22 cellular contexts compared by ENCODE assay signal in genomic region chr13:103965506-103966243, GRCh38.
DNase-seq lines count a peak whose midpoint lies in the region; ATAC-seq, FAIRE-seq and TF ChIP-seq lines count a peak whose summit lies in the region.
"Had no signal": no experiment of that assay in that cellular context is flagged by ENCODE, and none has a peak within 500 bp of the region (broad histone marks: within the 10 kb centered on the region; RNA-seq: fewer than 3 reads in every experiment).

No MANE protein-coding gene starts in this region.

- H2AK5ac ChIP-seq in H1 (ENCODE audit: low read depth, low read length) = no peak overlapping the region
- no peak overlapping the region for H2AK5ac ChIP-seq in neuronal stem cell (ENCODE audit: low read depth, low read length)

- H2BK120ac ChIP-seq in H1 (replicated peaks; ENCODE audit: low read depth, low read length) = no peak overlapping the region
- H2BK120ac ChIP-seq in neuronal stem cell (ENCODE audit: low read depth, low read length) = no peak overlapping the region

- no peaks in the 10 kb centered on the region for H3K4me1 ChIP-seq in H1 (replicated peaks in 1 of 4; ENCODE audit: control insufficient read depth in 3 of 4, insufficient read depth in 4 of 4, low read length in 3 of 4)
- no peaks in the 10 kb centered on the region for H3K4me1 ChIP-seq in neuronal stem cell (ENCODE audit: control insufficient read depth in 2 of 2, insufficient read depth in 1 of 2, low read depth in 1 of 2, low read length in 2 of 2)
- H3K4me1 ChIP-seq in GM23248 (ENCODE audit: insufficient read depth) = no peaks in the 10 kb centered on the region
- H3K4me1 ChIP-seq: Peyer's patch had no signal

- ATAC-seq in GM18511 (IDR thresholded peaks at IDR 0.05; ENCODE audit: unreplicated experiment) = no peak
- ATAC-seq: GM12878, HepG2 had no signal

- no peaks in the 10 kb centered on the region for H3F3A ChIP-seq in GM23248 (ENCODE audit: insufficient read depth)

- CTCF ChIA-PET in H1 (lab: Charles Lee; ENCODE audit: partially characterized antibody) = interaction anchor here (1.1 kb wide), 1 partner anchor 1121 kb away, joined by 3 read pairs; no protein-coding TSS in a partner anchor

- H3K9me3 ChIP-seq in H1 (ENCODE audit: insufficient read depth in 2 of 2, low read depth in 1 of 2, low read length in 1 of 2) = no peaks in the 10 kb centered on the region
- H3K9me3 ChIP-seq in neuronal stem cell (replicated peaks in 1 of 2; ENCODE audit: control insufficient read depth in 2 of 2, insufficient read depth in 1 of 2, low read depth in 1 of 2, low read length in 2 of 2) = no peaks in the 10 kb centered on the region
- H3K9me3 ChIP-seq in GM23248 (ENCODE audit: low read depth) = no peaks in the 10 kb centered on the region
- H3K9me3 ChIP-seq: Peyer's patch had no signal

- no peak overlapping the region for H3K56ac ChIP-seq in H1 (replicated peaks; ENCODE audit: insufficient read length, low read depth, low read length)

- H3K4me2 ChIP-seq in H1 (ENCODE audit: insufficient read depth in 1 of 2, low read depth in 2 of 2, low read length in 2 of 2) = no peak overlapping the region
- no peak overlapping the region for H3K4me2 ChIP-seq in neuronal stem cell (ENCODE audit: insufficient read depth, low read length, poor library complexity, severe bottlenecking)
- H3K4me2 ChIP-seq in GM23248 (ENCODE audit: unreplicated experiment) = no peak overlapping the region

- WGBS in H1 (ENCODE audit: extremely low coverage in 1 of 2, insufficient coverage in 1 of 2, insufficient read length in 1 of 2, insufficient replicate concordance in 2 of 2, low coverage in 1 of 2, low lambda C conversion rate in 2 of 2, missing lambda C conversion rate in 1 of 2), 2 experiments = 98% methylated on average over 4 of the region's 4 CpGs; no CpG with 5 or more reads in 1 of the 2 experiments
- 100% methylated on average over 1 of the region's 4 CpGs; no CpG with 5 or more reads in 1 of the 2 donors for WGBS in neuronal stem cell (ENCODE audit: extremely low coverage in 2 of 2, insufficient read length in 2 of 2, insufficient replicate concordance in 1 of 2), 2 donors
- WGBS in GM23248 (ENCODE audit: low coverage in 1 of 2, low lambda C conversion rate in 2 of 2, missing lambda C conversion rate in 2 of 2), 2 experiments = 0 to 1% methylated on average over 4 of the region's 4 CpGs

- H2AFZ ChIP-seq in H1 (ENCODE audit: low read length) (peak overlapping the region; percentile 74; the same call in 1 of the 2 replicates), neuronal stem cell (ENCODE audit: low read length) (peak overlapping the region; percentile 7), GM23248 (no peak overlapping the region)

- H3K9ac ChIP-seq in H1 (replicated peaks in 1 of 4; ENCODE audit: extremely low read depth in 1 of 4, low read depth in 3 of 4, low read length in 3 of 4) (no peak overlapping the region), neuronal stem cell (ENCODE audit: low read depth, low read length, poor library complexity) (no peak overlapping the region), GM23248 (no peak overlapping the region)

- H2BK12ac ChIP-seq in H1 (ENCODE audit: low read depth, low read length) (no peak overlapping the region), neuronal stem cell (ENCODE audit: low read length) (no peak overlapping the region)

- TF ChIP-seq RAD21 in H1 (IDR thresholded peaks at IDR 0.05 in 1 of 2, conservative IDR thresholded peaks at IDR 0.05 in 1 of 2; ENCODE audit: low read depth in 2 of 2, low read length in 2 of 2) = no peak

- no peaks in the 10 kb centered on the region for H3K9me2 ChIP-seq in GM23248 (ENCODE audit: insufficient read depth)

- H3K79me2 ChIP-seq in H1 (ENCODE audit: control insufficient read depth in 1 of 2, insufficient read depth in 2 of 2, low read length in 2 of 2) (no peaks in the 10 kb centered on the region), GM23248 (ENCODE audit: insufficient read depth) (no peaks in the 10 kb centered on the region)

- no peaks in the 10 kb centered on the region for H3K36me3 ChIP-seq in H1 (ENCODE audit: control insufficient read depth in 2 of 4, insufficient read depth in 4 of 4, low read length in 3 of 4)
- no peaks in the 10 kb centered on the region for H3K36me3 ChIP-seq in neuronal stem cell (replicated peaks in 1 of 2; ENCODE audit: control insufficient read depth in 2 of 2, insufficient read depth in 2 of 2, low read length in 2 of 2)
- H3K36me3 ChIP-seq in GM23248 (ENCODE audit: low read depth) = no peaks in the 10 kb centered on the region
- H3K36me3 ChIP-seq: Peyer's patch had no signal

- no peaks in the 10 kb centered on the region for H3K23me2 ChIP-seq in H1 (ENCODE audit: low read depth, low read length)

- H3K23ac ChIP-seq in H1 (ENCODE audit: insufficient read length) = no peak overlapping the region
- no peak overlapping the region for H3K23ac ChIP-seq in neuronal stem cell (ENCODE audit: low read depth, low read length, poor library complexity)

- H4K20me1 ChIP-seq in H1 (replicated peaks in 1 of 2; ENCODE audit: control insufficient read depth in 1 of 2, insufficient read depth in 2 of 2, low read length in 2 of 2) (no peaks in the 10 kb centered on the region), GM23248 (ENCODE audit: insufficient read depth) (no peaks in the 10 kb centered on the region)

- H3K4me3 ChIP-seq in H1 (ENCODE audit: extremely low read depth in 1 of 4, insufficient read depth in 2 of 4, low read depth in 3 of 4, low read length in 4 of 4) (no peak overlapping the region), neuronal stem cell (ENCODE audit: low read length in 2 of 2) (no peak overlapping the region), GM23248 (no peak overlapping the region)
- H3K4me3 ChIP-seq: GM12878, Peyer's patch had no signal

- H3K14ac ChIP-seq in H1 (ENCODE audit: insufficient read length) = no peak overlapping the region
- H3K14ac ChIP-seq in neuronal stem cell (ENCODE audit: low read length) = no peak overlapping the region

- FAIRE-seq in D721Med (lab: Jason Lieb, UNC) = peak; percentile 81
- no peak for FAIRE-seq in H1 (lab: Jason Lieb, UNC)
- FAIRE-seq: GM12878, HepG2 had no signal

- no peak for DNase-seq in D721Med (ENCODE audit: insufficient read length, low spot score)
- peak; percentile 64 for DNase-seq in NCI-H82 (lab: John Stamatoyannopoulos, UW)
- no peak for DNase-seq in H1 (ENCODE audit: low read depth in 1 of 2, low spot score in 2 of 2)
- DNase-seq in neuronal stem cell (ENCODE audit: low spot score) = no peak
- DNase-seq in NCI-H345 treated with DMSO at 0.1 percent for 48 hours (lab: John Stamatoyannopoulos, UW; ENCODE audit: unreplicated experiment) = no peak
- DNase-seq in GM23248 = no peak
- DNase-seq in stimulated activated CD4-positive, alpha-beta T cell treated with anti-CD3 and anti-CD28 coated beads, Interleukin-4, amount 100 ng/mL, for 24 hours = no peak
- DNase-seq: DMS 273 treated with DMSO at 0.1 percent for 48 hours; H7; HFFc6; KBM-7; NCI-H1417; NCI-H1930; NCI-H2171; NCI-H446 treated with DMSO at 0.1 percent for 48 hours; NCI-H69; NK-92 treated with Interleukin-12 subunit alpha and Interleukin-12 subunit beta, amount 100 ng/mL, for 24 hours; Peyer's patch; Right ventricle myocardium superior had no signal

- TF ChIP-seq POLR2A in H1 (IDR thresholded peaks at IDR 0.05; ENCODE audit: control extremely low read depth in 1 of 2, low read depth in 2 of 2, low read length in 2 of 2) = no peak

- H3K4ac ChIP-seq in H1 (replicated peaks; ENCODE audit: insufficient read length, low read depth, low read length) (no peak overlapping the region), neuronal stem cell (ENCODE audit: low read length) (no peak overlapping the region)

- H2BK20ac ChIP-seq in H1 (ENCODE audit: low read length) = no peak overlapping the region

- H3K27ac ChIP-seq in H1 (ENCODE audit: low read depth, low read length) (no peak overlapping the region), neuronal stem cell (replicated peaks; ENCODE audit: low read length) (no peak overlapping the region), GM23248 (no peak overlapping the region)
- H3K27ac ChIP-seq: Peyer's patch had no signal

- H4K8ac ChIP-seq in H1 (ENCODE audit: extremely low read depth, insufficient read depth, low read length) (no peak overlapping the region), neuronal stem cell (ENCODE audit: low read depth, low read length) (no peak overlapping the region)

- POLR2A ChIA-PET in H1 (lab: Charles Lee; ENCODE audit: partially characterized antibody) = interaction anchor here (1.0 kb wide), 1 partner anchor 22 kb away, joined by 3 read pairs; no protein-coding TSS in a partner anchor

- H4K5ac ChIP-seq in H1 (ENCODE audit: insufficient read length, low read depth, low read length) = no peak overlapping the region

- peaks cover 0 to 1% (median 0%) of the 10 kb centered on the region in 4 experiments; a peak in 1 of 7 replicates for H3K27me3 ChIP-seq in H1 (replicated peaks in 1 of 4; ENCODE audit: control insufficient read depth in 3 of 4, extremely low read depth in 1 of 4, insufficient read depth in 3 of 4, low read length in 3 of 4)
- H3K27me3 ChIP-seq in neuronal stem cell (ENCODE audit: control insufficient read depth in 3 of 3, insufficient read depth in 3 of 3, low read depth in 1 of 3, low read length in 3 of 3) = no peaks in the 10 kb centered on the region
- no peaks in the 10 kb centered on the region for H3K27me3 ChIP-seq in GM23248 (replicated peaks; ENCODE audit: insufficient read depth)
- H3K27me3 ChIP-seq: Peyer's patch had no signal

- H2BK5ac ChIP-seq in H1 (ENCODE audit: low read depth, low read length) (no peak overlapping the region), neuronal stem cell (ENCODE audit: low read length) (no peak overlapping the region)

- H3K18ac ChIP-seq in H1 (ENCODE audit: extremely low read depth, low read length) = no peak overlapping the region
- H3K18ac ChIP-seq in neuronal stem cell (ENCODE audit: low read length) = no peak overlapping the region

- in situ Hi-C loops in GM23248 (cut with MboI) = no loop called here

- H4K91ac ChIP-seq in H1 (replicated peaks; ENCODE audit: insufficient read length, low read length) (no peak overlapping the region), neuronal stem cell (ENCODE audit: low read depth, low read length, poor library complexity) (no peak overlapping the region)

- H3K79me1 ChIP-seq in H1 (ENCODE audit: low read depth, low read length) (no peaks in the 10 kb centered on the region), neuronal stem cell (ENCODE audit: low read depth, low read length) (no peaks in the 10 kb centered on the region)

- no peak overlapping the region for H2BK15ac ChIP-seq in H1 (ENCODE audit: low read length)
- no peak overlapping the region for H2BK15ac ChIP-seq in neuronal stem cell (ENCODE audit: low read length)

- TF ChIP-seq CTCF in D721Med (IDR thresholded peaks at IDR 0.05; ENCODE audit: insufficient read depth, missing control alignments) = no peak
- no peak for TF ChIP-seq CTCF in H1 (IDR thresholded peaks at IDR 0.05; ENCODE audit: control extremely low read depth in 1 of 3, insufficient read depth in 1 of 3, low read depth in 1 of 3, low read length in 3 of 3)

- no peak for TF ChIP-seq EP300 in H1 (IDR thresholded peaks at IDR 0.05; ENCODE audit: borderline replicate concordance in 1 of 2, low read depth in 2 of 2, low read length in 2 of 2)

TF ChIP-seq in H1, 55 proteins besides CTCF, POLR2A, EP300 and RAD21 (continues in another document):
- TF ChIP-seq KDM1A (IDR thresholded peaks at IDR 0.05; ENCODE audit: borderline replicate concordance, low read length) = no peak
- TF ChIP-seq RBBP5 (IDR thresholded peaks at IDR 0.05; ENCODE audit: borderline replicate concordance, low read depth, low read length) = no peak
- TF ChIP-seq CREB1 (IDR thresholded peaks at IDR 0.05) = no peak
